In the genomic region with DNA sequence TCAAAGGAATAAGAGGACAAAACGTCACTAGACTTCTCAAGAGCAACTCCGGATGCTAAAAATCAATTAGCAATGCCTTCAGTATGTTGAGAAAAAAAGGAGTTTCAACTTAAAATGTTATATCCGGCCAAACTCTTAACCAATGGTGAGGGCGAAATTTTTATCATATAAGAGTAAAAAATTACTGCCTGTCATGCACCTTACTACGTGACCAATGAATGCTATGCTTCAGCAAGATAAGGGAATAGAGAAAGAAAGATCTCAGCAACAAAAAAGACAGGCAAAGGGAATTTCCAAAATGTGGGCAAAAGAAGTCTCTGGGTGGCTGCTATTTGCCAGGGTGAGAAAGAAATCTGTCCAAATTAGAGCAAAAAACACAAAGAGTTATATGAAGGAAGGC, we compare ENCODE assay signal across 9 cellular contexts. TPM values are rescaled to one million over a fixed set of nuclear protein-coding genes. Genes with fewer than 3 reads are reported as not detected.
"Had no signal": no experiment of that assay in that cellular context is flagged by ENCODE, and none has a peak within 500 bp of the region (broad histone marks: within the 10 kb centered on the region; RNA-seq: fewer than 3 reads in every experiment).

No MANE protein-coding gene starts in this region.

- H2AFZ ChIP-seq: GM23248 had no signal

- H3K9me3 ChIP-seq: HAP-1 had no signal

- H3K27ac ChIP-seq: GM23248 had no signal

- DNase-seq: GOT3, H7, IMR-90, KBM-7 had no signal

- H3K9ac ChIP-seq: GM23248 had no signal

- H3K36me3 ChIP-seq: HAP-1 had no signal

- FAIRE-seq: HTR-8/SVneo had no signal

- H3K4me3 ChIP-seq: GM23248, HAP-1 had no signal

- ATAC-seq: HCT116 had no signal

RNA-seq across cellular contexts. Expression of gene LRRC7, which starts 47.4 kb away (rescaled TPM):
- total RNA-seq: GM23248, HT-29 had no signal
